ENCODE assay signal across 1 cellular context in the genomic region with DNA sequence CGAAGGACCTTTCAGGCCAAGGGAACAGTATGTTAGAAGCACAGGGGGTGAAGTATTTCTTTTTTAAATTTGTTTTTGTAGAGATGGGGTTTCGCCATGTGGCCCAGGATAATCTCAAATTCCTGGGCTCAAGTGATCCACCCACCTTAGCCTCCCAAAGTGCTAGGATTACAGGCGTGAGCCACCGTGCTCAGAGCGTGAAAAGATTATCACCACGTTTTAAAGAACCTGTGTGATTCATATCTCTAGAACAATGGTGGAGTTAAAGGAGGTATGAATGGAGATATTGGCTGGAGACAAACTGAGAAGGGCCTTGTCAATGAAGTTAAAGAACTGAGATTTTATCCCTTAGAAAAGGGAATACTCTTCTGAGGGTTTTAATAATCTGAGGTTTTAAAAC.
TF ChIP-seq lines count a peak whose summit lies in the region.

No MANE protein-coding gene starts in this region.

TF ChIP-seq in K562, 482 proteins besides CTCF, POLR2A, EP300 and RAD21:
- TF ChIP-seq, protein P1, sequence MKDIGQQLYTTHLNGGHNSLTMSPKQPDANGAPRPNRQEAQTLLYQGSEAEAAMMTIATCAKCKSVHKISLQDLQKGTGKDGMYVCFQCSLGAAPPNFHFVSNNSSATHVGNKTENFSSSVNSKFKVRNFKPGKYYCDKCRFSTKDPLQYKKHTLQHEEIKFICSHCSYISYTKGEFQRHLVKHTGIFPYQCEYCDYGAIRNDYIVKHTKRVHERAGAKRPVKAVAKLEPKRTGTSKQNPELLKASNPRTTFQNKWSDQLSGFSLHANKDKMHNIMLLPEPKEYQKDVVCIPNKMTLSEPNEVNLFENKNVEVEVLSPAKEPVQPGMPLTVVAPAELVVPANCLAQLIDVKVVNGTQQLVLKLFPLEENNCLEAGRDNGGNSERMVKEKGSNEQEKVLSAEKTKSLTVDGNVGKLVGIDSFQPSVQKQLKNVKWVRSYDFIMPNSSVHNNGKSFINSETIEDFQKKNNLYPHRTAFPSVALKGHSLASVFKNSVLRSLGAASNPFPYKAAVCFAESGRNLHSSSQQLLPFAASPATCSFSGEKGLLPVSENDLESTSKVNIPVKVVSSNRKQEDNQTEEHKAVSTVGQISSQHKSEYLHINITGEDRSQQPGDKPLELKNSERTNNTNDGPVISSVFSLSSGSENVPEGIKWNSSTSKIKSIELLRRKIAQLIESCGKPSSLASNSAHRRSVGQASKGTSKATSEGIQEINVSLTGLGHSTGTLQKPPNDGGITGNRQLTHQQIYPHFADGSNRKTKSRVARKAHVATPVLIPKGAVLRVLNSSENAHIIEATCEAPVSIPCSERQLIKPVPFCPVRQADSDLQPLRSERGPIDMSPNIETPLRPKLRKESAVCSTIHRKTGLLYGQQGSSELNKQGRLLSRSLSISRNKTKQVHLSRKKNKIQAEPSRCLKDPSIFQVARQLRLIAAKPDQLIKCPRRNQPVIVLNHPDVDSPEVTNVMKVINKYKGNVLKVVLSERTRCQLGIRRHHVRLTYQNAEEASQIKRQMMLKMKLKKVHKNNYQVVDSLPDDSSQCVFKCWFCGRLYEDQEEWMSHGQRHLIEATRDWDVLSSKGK (CRISPR knock-in tag; IDR thresholded peaks at IDR 0.05), result no peak
- TF ChIP-seq, protein P2, sequence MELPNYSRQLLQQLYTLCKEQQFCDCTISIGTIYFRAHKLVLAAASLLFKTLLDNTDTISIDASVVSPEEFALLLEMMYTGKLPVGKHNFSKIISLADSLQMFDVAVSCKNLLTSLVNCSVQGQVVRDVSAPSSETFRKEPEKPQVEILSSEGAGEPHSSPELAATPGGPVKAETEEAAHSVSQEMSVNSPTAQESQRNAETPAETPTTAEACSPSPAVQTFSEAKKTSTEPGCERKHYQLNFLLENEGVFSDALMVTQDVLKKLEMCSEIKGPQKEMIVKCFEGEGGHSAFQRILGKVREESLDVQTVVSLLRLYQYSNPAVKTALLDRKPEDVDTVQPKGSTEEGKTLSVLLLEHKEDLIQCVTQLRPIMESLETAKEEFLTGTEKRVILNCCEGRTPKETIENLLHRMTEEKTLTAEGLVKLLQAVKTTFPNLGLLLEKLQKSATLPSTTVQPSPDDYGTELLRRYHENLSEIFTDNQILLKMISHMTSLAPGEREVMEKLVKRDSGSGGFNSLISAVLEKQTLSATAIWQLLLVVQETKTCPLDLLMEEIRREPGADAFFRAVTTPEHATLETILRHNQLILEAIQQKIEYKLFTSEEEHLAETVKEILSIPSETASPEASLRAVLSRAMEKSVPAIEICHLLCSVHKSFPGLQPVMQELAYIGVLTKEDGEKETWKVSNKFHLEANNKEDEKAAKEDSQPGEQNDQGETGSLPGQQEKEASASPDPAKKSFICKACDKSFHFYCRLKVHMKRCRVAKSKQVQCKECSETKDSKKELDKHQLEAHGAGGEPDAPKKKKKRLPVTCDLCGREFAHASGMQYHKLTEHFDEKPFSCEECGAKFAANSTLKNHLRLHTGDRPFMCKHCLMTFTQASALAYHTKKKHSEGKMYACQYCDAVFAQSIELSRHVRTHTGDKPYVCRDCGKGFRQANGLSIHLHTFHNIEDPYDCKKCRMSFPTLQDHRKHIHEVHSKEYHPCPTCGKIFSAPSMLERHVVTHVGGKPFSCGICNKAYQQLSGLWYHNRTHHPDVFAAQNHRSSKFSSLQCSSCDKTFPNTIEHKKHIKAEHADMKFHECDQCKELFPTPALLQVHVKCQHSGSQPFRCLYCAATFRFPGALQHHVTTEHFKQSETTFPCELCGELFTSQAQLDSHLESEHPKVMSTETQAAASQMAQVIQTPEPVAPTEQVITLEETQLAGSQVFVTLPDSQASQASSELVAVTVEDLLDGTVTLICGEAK (IDR thresholded peaks at IDR 0.05), result no peak
- TF ChIP-seq, protein P2 (CRISPR knock-in tag; IDR thresholded peaks at IDR 0.05), result no peak
- TF ChIP-seq SETDB1 (IDR thresholded peaks at IDR 0.05; ENCODE audit: low read length), result no peak
- TF ChIP-seq NR2C2 (CRISPR knock-in tag; IDR thresholded peaks at IDR 0.05), result no peak
- TF ChIP-seq NR2C2 (tag; IDR thresholded peaks at IDR 0.05), result no peak
- no peak for TF ChIP-seq ZBED1 (IDR thresholded peaks at IDR 0.05)
- TF ChIP-seq, protein P3, sequence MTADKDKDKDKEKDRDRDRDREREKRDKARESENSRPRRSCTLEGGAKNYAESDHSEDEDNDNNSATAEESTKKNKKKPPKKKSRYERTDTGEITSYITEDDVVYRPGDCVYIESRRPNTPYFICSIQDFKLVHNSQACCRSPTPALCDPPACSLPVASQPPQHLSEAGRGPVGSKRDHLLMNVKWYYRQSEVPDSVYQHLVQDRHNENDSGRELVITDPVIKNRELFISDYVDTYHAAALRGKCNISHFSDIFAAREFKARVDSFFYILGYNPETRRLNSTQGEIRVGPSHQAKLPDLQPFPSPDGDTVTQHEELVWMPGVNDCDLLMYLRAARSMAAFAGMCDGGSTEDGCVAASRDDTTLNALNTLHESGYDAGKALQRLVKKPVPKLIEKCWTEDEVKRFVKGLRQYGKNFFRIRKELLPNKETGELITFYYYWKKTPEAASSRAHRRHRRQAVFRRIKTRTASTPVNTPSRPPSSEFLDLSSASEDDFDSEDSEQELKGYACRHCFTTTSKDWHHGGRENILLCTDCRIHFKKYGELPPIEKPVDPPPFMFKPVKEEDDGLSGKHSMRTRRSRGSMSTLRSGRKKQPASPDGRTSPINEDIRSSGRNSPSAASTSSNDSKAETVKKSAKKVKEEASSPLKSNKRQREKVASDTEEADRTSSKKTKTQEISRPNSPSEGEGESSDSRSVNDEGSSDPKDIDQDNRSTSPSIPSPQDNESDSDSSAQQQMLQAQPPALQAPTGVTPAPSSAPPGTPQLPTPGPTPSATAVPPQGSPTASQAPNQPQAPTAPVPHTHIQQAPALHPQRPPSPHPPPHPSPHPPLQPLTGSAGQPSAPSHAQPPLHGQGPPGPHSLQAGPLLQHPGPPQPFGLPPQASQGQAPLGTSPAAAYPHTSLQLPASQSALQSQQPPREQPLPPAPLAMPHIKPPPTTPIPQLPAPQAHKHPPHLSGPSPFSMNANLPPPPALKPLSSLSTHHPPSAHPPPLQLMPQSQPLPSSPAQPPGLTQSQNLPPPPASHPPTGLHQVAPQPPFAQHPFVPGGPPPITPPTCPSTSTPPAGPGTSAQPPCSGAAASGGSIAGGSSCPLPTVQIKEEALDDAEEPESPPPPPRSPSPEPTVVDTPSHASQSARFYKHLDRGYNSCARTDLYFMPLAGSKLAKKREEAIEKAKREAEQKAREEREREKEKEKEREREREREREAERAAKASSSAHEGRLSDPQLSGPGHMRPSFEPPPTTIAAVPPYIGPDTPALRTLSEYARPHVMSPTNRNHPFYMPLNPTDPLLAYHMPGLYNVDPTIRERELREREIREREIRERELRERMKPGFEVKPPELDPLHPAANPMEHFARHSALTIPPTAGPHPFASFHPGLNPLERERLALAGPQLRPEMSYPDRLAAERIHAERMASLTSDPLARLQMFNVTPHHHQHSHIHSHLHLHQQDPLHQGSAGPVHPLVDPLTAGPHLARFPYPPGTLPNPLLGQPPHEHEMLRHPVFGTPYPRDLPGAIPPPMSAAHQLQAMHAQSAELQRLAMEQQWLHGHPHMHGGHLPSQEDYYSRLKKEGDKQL (CRISPR knock-in tag; IDR thresholded peaks at IDR 0.05; ENCODE audit: borderline replicate concordance), result no peak
- no peak for TF ChIP-seq ZSCAN32 (CRISPR knock-in tag; IDR thresholded peaks at IDR 0.05)
- no peak for TF ChIP-seq ZC3H4 (CRISPR knock-in tag; IDR thresholded peaks at IDR 0.05; ENCODE audit: borderline replicate concordance)
- no peak for TF ChIP-seq ATF1 (CRISPR knock-in tag; IDR thresholded peaks at IDR 0.05)
- TF ChIP-seq ATF1 (tag; IDR thresholded peaks at IDR 0.05), result no peak
- TF ChIP-seq, protein P4, sequence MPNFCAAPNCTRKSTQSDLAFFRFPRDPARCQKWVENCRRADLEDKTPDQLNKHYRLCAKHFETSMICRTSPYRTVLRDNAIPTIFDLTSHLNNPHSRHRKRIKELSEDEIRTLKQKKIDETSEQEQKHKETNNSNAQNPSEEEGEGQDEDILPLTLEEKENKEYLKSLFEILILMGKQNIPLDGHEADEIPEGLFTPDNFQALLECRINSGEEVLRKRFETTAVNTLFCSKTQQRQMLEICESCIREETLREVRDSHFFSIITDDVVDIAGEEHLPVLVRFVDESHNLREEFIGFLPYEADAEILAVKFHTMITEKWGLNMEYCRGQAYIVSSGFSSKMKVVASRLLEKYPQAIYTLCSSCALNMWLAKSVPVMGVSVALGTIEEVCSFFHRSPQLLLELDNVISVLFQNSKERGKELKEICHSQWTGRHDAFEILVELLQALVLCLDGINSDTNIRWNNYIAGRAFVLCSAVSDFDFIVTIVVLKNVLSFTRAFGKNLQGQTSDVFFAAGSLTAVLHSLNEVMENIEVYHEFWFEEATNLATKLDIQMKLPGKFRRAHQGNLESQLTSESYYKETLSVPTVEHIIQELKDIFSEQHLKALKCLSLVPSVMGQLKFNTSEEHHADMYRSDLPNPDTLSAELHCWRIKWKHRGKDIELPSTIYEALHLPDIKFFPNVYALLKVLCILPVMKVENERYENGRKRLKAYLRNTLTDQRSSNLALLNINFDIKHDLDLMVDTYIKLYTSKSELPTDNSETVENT (CRISPR knock-in tag; IDR thresholded peaks at IDR 0.05), result no peak
- TF ChIP-seq, protein P5, sequence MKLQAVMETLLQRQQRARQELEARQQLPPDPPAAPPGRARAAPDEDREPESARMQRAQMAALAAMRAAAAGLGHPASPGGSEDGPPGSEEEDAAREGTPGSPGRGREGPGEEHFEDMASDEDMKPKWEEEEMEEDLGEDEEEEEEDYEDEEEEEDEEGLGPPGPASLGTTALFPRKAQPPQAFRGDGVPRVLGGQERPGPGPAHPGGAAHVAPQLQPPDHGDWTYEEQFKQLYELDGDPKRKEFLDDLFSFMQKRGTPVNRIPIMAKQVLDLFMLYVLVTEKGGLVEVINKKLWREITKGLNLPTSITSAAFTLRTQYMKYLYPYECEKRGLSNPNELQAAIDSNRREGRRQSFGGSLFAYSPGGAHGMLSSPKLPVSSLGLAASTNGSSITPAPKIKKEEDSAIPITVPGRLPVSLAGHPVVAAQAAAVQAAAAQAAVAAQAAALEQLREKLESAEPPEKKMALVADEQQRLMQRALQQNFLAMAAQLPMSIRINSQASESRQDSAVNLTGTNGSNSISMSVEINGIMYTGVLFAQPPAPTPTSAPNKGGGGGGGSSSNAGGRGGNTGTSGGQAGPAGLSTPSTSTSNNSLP (IDR thresholded peaks at IDR 0.05; ENCODE audit: borderline replicate concordance, low read depth, low read length), result no peak
